Comparison of ENCODE assay signal across 9 cellular contexts in genomic region chr11:131748146-131749050, GRCh38.
DNase-seq lines count a peak whose midpoint lies in the region; ATAC-seq and TF ChIP-seq lines count a peak whose summit lies in the region.
"Had no signal": no experiment of that assay in that cellular context is flagged by ENCODE, and none has a peak within 500 bp of the region (broad histone marks: within the 10 kb centered on the region; RNA-seq: fewer than 3 reads in every experiment).

No MANE protein-coding gene starts in this region.

- DNase-seq in natural killer cell (no peak), NCI-H2081 treated with DMSO at 0.1 percent for 48 hours (lab: John Stamatoyannopoulos, UW) (peak; percentile 11), cardiac muscle cell (ENCODE audit: low read depth in 1 of 2, low spot score in 1 of 2) (peak; percentile 76 to 78), putamen (ENCODE audit: low spot score) (peak; percentile 57)
- no peak for DNase-seq in natural killer cell treated with Interleukin-12 subunit alpha and Interleukin-12 subunit beta and Interleukin-15 and Interleukin-18, amount 100 ng/mL, for 72 hours (ENCODE audit: low spot score)
- peak; percentile 50 for DNase-seq in activated CD8-positive, alpha-beta T cell treated with anti-CD3 and anti-CD28 coated beads, Interleukin-2, amount 10 ng/mL, durations not matched to agents 7 days and 5 days

- ATAC-seq in natural killer cell, result peak in 1 of 3 donors; percentile 40
- no peak for ATAC-seq in natural killer cell treated with Interleukin-12 subunit alpha and Interleukin-12 subunit beta and Interleukin-15 and Interleukin-18, amount 100 ng/mL, for 72 hours
- ATAC-seq in HG02759 (IDR thresholded peaks at IDR 0.05; ENCODE audit: unreplicated experiment), result peak; percentile 87
- peak; percentile 42 for ATAC-seq in activated CD8-positive, alpha-beta T cell treated with anti-CD3 and anti-CD28 coated beads, Interleukin-2, amount 10 ng/mL, durations not matched to agents 7 days and 5 days
- ATAC-seq in GM21717 (IDR thresholded peaks at IDR 0.05; ENCODE audit: unreplicated experiment), result no peak
- ATAC-seq: HCT116 had no signal

- H3K36me3 ChIP-seq in cardiac muscle cell, result no peaks in the 10 kb centered on the region

- H3K9me3 Mint-ChIP-seq in natural killer cell, result no peaks in the 10 kb centered on the region
- no peaks in the 10 kb centered on the region for H3K9me3 Mint-ChIP-seq in natural killer cell treated with Interleukin-12 subunit alpha and Interleukin-12 subunit beta and Interleukin-15 and Interleukin-18, amount 100 ng/mL, for 72 hours
- H3K9me3 Mint-ChIP-seq in activated CD8-positive, alpha-beta T cell treated with anti-CD3 and anti-CD28 coated beads, Interleukin-2, amount 10 ng/mL, durations not matched to agents 7 days and 5 days (ENCODE audit: insufficient read depth), result no peaks in the 10 kb centered on the region

- POLR2A ChIA-PET in activated CD8-positive, alpha-beta T cell treated with anti-CD3 and anti-CD28 coated beads, Interleukin-2, amount 10 ng/mL, durations not matched to agents 7 days and 5 days (lab: Charles Lee), result no interaction called here

- CTCF ChIA-PET in activated CD8-positive, alpha-beta T cell treated with anti-CD3 and anti-CD28 coated beads, Interleukin-2, amount 10 ng/mL, durations not matched to agents 7 days and 5 days (lab: Charles Lee), result interaction anchor here (1.0 to 2.1 kb wide), 5 partner anchors 10 to 1193 kb away, joined by 3 to 10 read pairs (median 3); no protein-coding TSS in a partner anchor

- no peaks in the 10 kb centered on the region for H3K4me1 Mint-ChIP-seq in natural killer cell
- H3K4me1 Mint-ChIP-seq in natural killer cell treated with Interleukin-12 subunit alpha and Interleukin-12 subunit beta and Interleukin-15 and Interleukin-18, amount 100 ng/mL, for 72 hours (ENCODE audit: low read depth in 2 of 2), result no peaks in the 10 kb centered on the region
- no peaks in the 10 kb centered on the region for H3K4me1 Mint-ChIP-seq in activated CD8-positive, alpha-beta T cell treated with anti-CD3 and anti-CD28 coated beads, Interleukin-2, amount 10 ng/mL, durations not matched to agents 7 days and 5 days (ENCODE audit: low read depth)

- TF ChIP-seq CTCF in natural killer cell (IDR thresholded peaks at IDR 0.05), result peak; percentile 31
- TF ChIP-seq CTCF in cardiac muscle cell (IDR thresholded peaks at IDR 0.05; ENCODE audit: low read depth, low read length), result peak; percentile 81

- H3K36me3 Mint-ChIP-seq in natural killer cell, result no peaks in the 10 kb centered on the region
- no peaks in the 10 kb centered on the region for H3K36me3 Mint-ChIP-seq in natural killer cell treated with Interleukin-12 subunit alpha and Interleukin-12 subunit beta and Interleukin-15 and Interleukin-18, amount 100 ng/mL, for 72 hours
- no peaks in the 10 kb centered on the region for H3K36me3 Mint-ChIP-seq in activated CD8-positive, alpha-beta T cell treated with anti-CD3 and anti-CD28 coated beads, Interleukin-2, amount 10 ng/mL, durations not matched to agents 7 days and 5 days (ENCODE audit: low read depth)

- no peak overlapping the region for H3K4me3 ChIP-seq in cardiac muscle cell

- H3K9me3 ChIP-seq in cardiac muscle cell (ENCODE audit: low read depth), result no peaks in the 10 kb centered on the region

- no peak overlapping the region for H3K27ac Mint-ChIP-seq in natural killer cell
- no peak overlapping the region for H3K27ac Mint-ChIP-seq in natural killer cell treated with Interleukin-12 subunit alpha and Interleukin-12 subunit beta and Interleukin-15 and Interleukin-18, amount 100 ng/mL, for 72 hours
- no peak overlapping the region for H3K27ac Mint-ChIP-seq in activated CD8-positive, alpha-beta T cell treated with anti-CD3 and anti-CD28 coated beads, Interleukin-2, amount 10 ng/mL, durations not matched to agents 7 days and 5 days

- no peaks in the 10 kb centered on the region for H3K27me3 Mint-ChIP-seq in natural killer cell (ENCODE audit: low read depth in 2 of 2)
- H3K27me3 Mint-ChIP-seq in natural killer cell treated with Interleukin-12 subunit alpha and Interleukin-12 subunit beta and Interleukin-15 and Interleukin-18, amount 100 ng/mL, for 72 hours, result no peaks in the 10 kb centered on the region
- no peaks in the 10 kb centered on the region for H3K27me3 Mint-ChIP-seq in activated CD8-positive, alpha-beta T cell treated with anti-CD3 and anti-CD28 coated beads, Interleukin-2, amount 10 ng/mL, durations not matched to agents 7 days and 5 days (ENCODE audit: low read depth)

- intact Hi-C loops in natural killer cell (cut with micrococcal nuclease), result no loop called here

- no peak overlapping the region for H3K27ac ChIP-seq in cardiac muscle cell

- H3K27me3 ChIP-seq in cardiac muscle cell, result peaks cover 42% of the 10 kb centered on the region

- no peak overlapping the region for H3K4me3 Mint-ChIP-seq in natural killer cell
- H3K4me3 Mint-ChIP-seq in natural killer cell treated with Interleukin-12 subunit alpha and Interleukin-12 subunit beta and Interleukin-15 and Interleukin-18, amount 100 ng/mL, for 72 hours, result no peak overlapping the region
- no peak overlapping the region for H3K4me3 Mint-ChIP-seq in activated CD8-positive, alpha-beta T cell treated with anti-CD3 and anti-CD28 coated beads, Interleukin-2, amount 10 ng/mL, durations not matched to agents 7 days and 5 days

- no peaks in the 10 kb centered on the region for H3K4me1 ChIP-seq in cardiac muscle cell (ENCODE audit: low read depth)

Comparison
In these comparisons a context has a peak if more than half of its experiments do, and no peak if none do; other contexts are left out.
1. ATAC-seq: peak in HG02759 (single experiment) and activated CD8-positive, alpha-beta T cell treated with anti-CD3 and anti-CD28 coated beads, Interleukin-2, amount 10 ng/mL, durations not matched to agents 7 days and 5 days (single experiment); none in natural killer cell treated with Interleukin-12 subunit alpha and Interleukin-12 subunit beta and Interleukin-15 and Interleukin-18, amount 100 ng/mL, for 72 hours (0 of 2) and GM21717 (single experiment).
2. DNase-seq: peak in NCI-H2081 treated with DMSO at 0.1 percent for 48 hours (single experiment), activated CD8-positive, alpha-beta T cell treated with anti-CD3 and anti-CD28 coated beads, Interleukin-2, amount 10 ng/mL, durations not matched to agents 7 days and 5 days (single experiment), cardiac muscle cell (2 of 2) and putamen (single experiment); none in natural killer cell (single experiment) and natural killer cell treated with Interleukin-12 subunit alpha and Interleukin-12 subunit beta and Interleukin-15 and Interleukin-18, amount 100 ng/mL, for 72 hours (single experiment).